ENCODE assay signal across 19 cellular contexts in genomic region chr1:68328485-68328884, GRCh38.
"Had no signal": no experiment of that assay in that cellular context is flagged by ENCODE, and none has a peak within 500 bp of the region (broad histone marks: within the 10 kb centered on the region; RNA-seq: fewer than 3 reads in every experiment).

No MANE protein-coding gene starts in this region.

- H3K27ac ChIP-seq: cardiac muscle cell, heart left ventricle, prostate gland, right atrium auricular region, WERI-Rb-1 had no signal

- H3K27me3 ChIP-seq: cardiac muscle cell, esophagus muscularis mucosa, gastrocnemius medialis, heart left ventricle, right atrium auricular region had no signal

- ATAC-seq: activated T-cell treated with anti-CD3 and anti-CD28 coated beads, Interleukin-2, amount 50 U/mL, for 72 hours; gastrocnemius medialis; heart left ventricle; left ventricle myocardium superior; stimulated activated memory B cell treated with anti-CD40 and anti-IgM and Interleukin-4, amounts not matched to agents 10 μg/mL and 1 μg/mL and 100 μg/mL, for 72 hours; T-helper 17 cell had no signal

- H3K4me3 ChIP-seq: cardiac muscle cell, esophagus muscularis mucosa, gastrocnemius medialis, heart left ventricle, prostate gland, right atrium auricular region had no signal

- DNase-seq: activated CD4-positive, alpha-beta T cell treated with anti-CD3 and anti-CD28 coated beads for 1 hour; activated CD8-positive, alpha-beta memory T cell treated with anti-CD3 and anti-CD28 coated beads for 24 hours; activated CD8-positive, alpha-beta memory T cell treated with anti-CD3 and anti-CD28 coated beads, Interleukin-2, amount 50 U/mL, for 48 hours; activated effector memory CD4-positive, alpha-beta T cell treated with anti-CD3 and anti-CD28 coated beads, Interleukin-2, amount 50 U/mL, for 16 hours; activated T-cell treated with anti-CD3 and anti-CD28 coated beads, Interleukin-2, amount 50 U/mL, for 72 hours; amniotic stem cell; effector memory CD4-positive, alpha-beta T cell; gastrocnemius medialis; heart left ventricle; immature natural killer cell; left ventricle myocardium superior; stimulated activated CD4-positive, alpha-beta T cell treated with anti-CD3 and anti-CD28 coated beads, Interleukin-4, amount 100 ng/mL, for 4 hours; T-helper 17 cell; WERI-Rb-1 had no signal

- H3K36me3 ChIP-seq: cardiac muscle cell, esophagus muscularis mucosa, gastrocnemius medialis, heart left ventricle, prostate gland, right atrium auricular region, WERI-Rb-1 had no signal

- H3K9me3 ChIP-seq: esophagus muscularis mucosa, gastrocnemius medialis, heart left ventricle, prostate gland, right atrium auricular region had no signal

- H3K4me1 ChIP-seq: prostate gland, right atrium auricular region had no signal
